In the genomic region with DNA sequence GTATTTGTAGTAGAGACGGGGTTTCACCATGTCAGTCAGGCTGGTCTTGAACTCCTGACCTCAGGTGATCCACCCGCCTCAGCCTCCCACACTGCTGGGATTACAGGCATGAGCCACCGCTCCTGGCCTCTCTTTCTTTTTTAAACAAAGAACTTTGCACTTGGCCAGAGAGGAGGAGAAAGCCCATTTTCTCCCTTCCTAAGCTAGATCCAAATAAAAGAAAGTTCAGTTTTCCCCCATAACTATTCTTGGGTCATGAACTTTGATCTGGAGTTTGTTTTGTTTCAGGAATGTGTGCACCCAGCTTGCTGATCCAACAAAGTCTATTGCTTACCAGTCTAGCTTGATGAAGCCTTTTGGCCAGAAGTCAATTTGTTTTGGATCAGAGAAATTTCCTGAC, we compare ENCODE assay signal across 21 cellular contexts. TPM values are rescaled to one million over a fixed set of nuclear protein-coding genes. Genes with fewer than 3 reads are reported as not detected.
A peak's percentile ranks its signal among the peaks of the same experiment; 100 is the strongest.
DNase-seq lines count a peak whose midpoint lies in the region; ATAC-seq, FAIRE-seq and TF ChIP-seq lines count a peak whose summit lies in the region.
"Had no signal": no experiment of that assay in that cellular context is flagged by ENCODE, and none has a peak within 500 bp of the region (broad histone marks: within the 10 kb centered on the region; RNA-seq: fewer than 3 reads in every experiment).

No MANE protein-coding gene starts in this region.

- no peak overlapping the region for H3K4me3 ChIP-seq in liver (ENCODE audit: low read depth in 1 of 3, low read length in 3 of 3)
- H3K4me3 ChIP-seq in trophoblast cell (ENCODE audit: low read depth, low read length) = no peak overlapping the region
- no peak overlapping the region for H3K4me3 ChIP-seq in dorsolateral prefrontal cortex
- H3K4me3 ChIP-seq: BLaER1 had no signal

- no peak overlapping the region for H2AK5ac ChIP-seq in trophoblast cell (ENCODE audit: low read length)

- no peak for TF ChIP-seq CTCF in liver (IDR thresholded peaks at IDR 0.05; ENCODE audit: low read depth, low read length, missing input control)
- no peak for TF ChIP-seq CTCF in dorsolateral prefrontal cortex (IDR thresholded peaks at IDR 0.05 in 54 of 56, conservative IDR thresholded peaks at IDR 0.05 in 2 of 56; ENCODE audit: low read depth in 1 of 56, partially characterized antibody in 56 of 56)

- peak overlapping the region; percentile 23 for H4K91ac ChIP-seq in trophoblast cell (ENCODE audit: low read depth, low read length)

- peaks cover 6% of the 10 kb centered on the region for H3K9me3 Mint-ChIP-seq in activated naive CD4-positive, alpha-beta T cell treated with anti-CD3 and anti-CD28 coated beads, Interleukin-2, amount 50 U/mL, for 24 hours

- H3K9me3 ChIP-seq in liver (ENCODE audit: control insufficient read depth in 4 of 4, low read length in 3 of 4) = no peaks in the 10 kb centered on the region
- H3K9me3 ChIP-seq in trophoblast cell (ENCODE audit: insufficient read depth, low read depth, low read length) = no peaks in the 10 kb centered on the region

- FAIRE-seq in HTR-8/SVneo (lab: Jason Lieb, UNC) = peak; percentile 28
- FAIRE-seq: G401.6, GM12891, GM18507, H1 had no signal

- peak overlapping the region; percentile 23 for H3K27ac Mint-ChIP-seq in activated naive CD4-positive, alpha-beta T cell treated with anti-CD3 and anti-CD28 coated beads, Interleukin-2, amount 50 U/mL, for 24 hours

- ATAC-seq in GM18519 (IDR thresholded peaks at IDR 0.05; ENCODE audit: low FRiP score, unreplicated experiment) = no peak
- ATAC-seq: CD8-positive, alpha-beta T cell had no signal

- no peak overlapping the region for H3K23ac ChIP-seq in trophoblast cell (ENCODE audit: low read length)

- no peak overlapping the region for H4K12ac ChIP-seq in trophoblast cell (ENCODE audit: low read depth, low read length)

- no peaks in the 10 kb centered on the region for H3K27me3 Mint-ChIP-seq in activated naive CD4-positive, alpha-beta T cell treated with anti-CD3 and anti-CD28 coated beads, Interleukin-2, amount 50 U/mL, for 24 hours

- no peaks in the 10 kb centered on the region for H3K79me2 ChIP-seq in trophoblast cell (ENCODE audit: control insufficient read depth, insufficient read depth, low read length, poor library complexity)

- H3K36me3 Mint-ChIP-seq in activated naive CD4-positive, alpha-beta T cell treated with anti-CD3 and anti-CD28 coated beads, Interleukin-2, amount 50 U/mL, for 24 hours = peaks cover 43% of the 10 kb centered on the region

- no peak for DNase-seq in activated naive CD4-positive, alpha-beta T cell treated with anti-CD3 and anti-CD28 coated beads, Interleukin-2, amount 50 U/mL, for 16 hours
- DNase-seq in HTR-8/SVneo (ENCODE audit: insufficient read length, low spot score) = no peak
- DNase-seq in trophoblast cell = no peak
- DNase-seq in dorsolateral prefrontal cortex = no peak
- no peak for DNase-seq in EL
- DNase-seq: 8988T; CD8-positive, alpha-beta T cell; DMS 273 treated with DMSO at 0.1 percent for 48 hours; DMS53; DND-41; H9 had no signal

- intact Hi-C loops in dorsolateral prefrontal cortex (cut with DNase I) = no loop called here

- no peak overlapping the region for H4K8ac ChIP-seq in trophoblast cell (ENCODE audit: low read depth, low read length)

- peaks cover 9% of the 10 kb centered on the region for H3K4me1 Mint-ChIP-seq in activated naive CD4-positive, alpha-beta T cell treated with anti-CD3 and anti-CD28 coated beads, Interleukin-2, amount 50 U/mL, for 24 hours

- no peak overlapping the region for H2AFZ ChIP-seq in trophoblast cell (ENCODE audit: insufficient read depth, low read length, poor library complexity)

- H3K27me3 ChIP-seq in liver (ENCODE audit: control insufficient read depth in 4 of 4, insufficient read depth in 4 of 4, low read length in 3 of 4) = no peaks in the 10 kb centered on the region
- no peaks in the 10 kb centered on the region for H3K27me3 ChIP-seq in trophoblast cell (ENCODE audit: insufficient read depth, low read length)
- H3K27me3 ChIP-seq in dorsolateral prefrontal cortex = no peaks in the 10 kb centered on the region
- H3K27me3 ChIP-seq: BLaER1 had no signal

- WGBS in liver = 28% methylated on average over 3 of the region's 3 CpGs
- no CpG with 5 or more reads among the region's 3 CpGs for WGBS in trophoblast cell (ENCODE audit: extremely low coverage, insufficient coverage, insufficient read length)

- no peak overlapping the region for H3K4me2 ChIP-seq in trophoblast cell (ENCODE audit: low read length)
- H3K4me2 ChIP-seq: BLaER1 had no signal

- H3K9ac ChIP-seq in liver (ENCODE audit: low read depth in 1 of 2, low read length in 2 of 2) (no peak overlapping the region), trophoblast cell (ENCODE audit: low read length) (no peak overlapping the region)
- H3K9ac ChIP-seq: BLaER1 had no signal

- no peak overlapping the region for H3K18ac ChIP-seq in trophoblast cell (ENCODE audit: low read length)

- no peak overlapping the region for H3K14ac ChIP-seq in trophoblast cell (ENCODE audit: low read length)

- H3K36me3 ChIP-seq in liver (ENCODE audit: control insufficient read depth in 4 of 4, insufficient read depth in 3 of 4, low read depth in 1 of 4, low read length in 3 of 4) (peaks cover 1 to 12% (median 9%) of the 10 kb centered on the region in 4 donors), trophoblast cell (ENCODE audit: control insufficient read depth in 1 of 2, insufficient read depth in 2 of 2, low read length in 2 of 2) (peaks cover 5 to 10% of the 10 kb centered on the region in 2 experiments)

- no peak overlapping the region for H3K4me3 Mint-ChIP-seq in activated naive CD4-positive, alpha-beta T cell treated with anti-CD3 and anti-CD28 coated beads, Interleukin-2, amount 50 U/mL, for 24 hours
- H3K4me3 Mint-ChIP-seq: CD8-positive, alpha-beta T cell; H9 had no signal

- H2BK5ac ChIP-seq in trophoblast cell (ENCODE audit: low read depth, low read length, poor library complexity) = no peak overlapping the region

- H3K4ac ChIP-seq in trophoblast cell (ENCODE audit: low read depth, low read length) = no peak overlapping the region

- H2BK12ac ChIP-seq in trophoblast cell (ENCODE audit: low read length) = no peak overlapping the region

- peak in 1 of 2 donors; percentile 17 for TF ChIP-seq RAD21 in liver (IDR thresholded peaks at IDR 0.05)

- H3K27ac ChIP-seq in liver (ENCODE audit: low read depth in 1 of 2, low read length in 2 of 2) (no peak overlapping the region), trophoblast cell (ENCODE audit: low read depth, low read length) (no peak overlapping the region), dorsolateral prefrontal cortex (peak overlapping the region in 6 of 59 donors; percentile 3 to 64 (median 10))
- H3K27ac ChIP-seq: BLaER1 had no signal

- H3K79me1 ChIP-seq in trophoblast cell (ENCODE audit: low read length) = peaks cover 25% of the 10 kb centered on the region

- H2BK120ac ChIP-seq in trophoblast cell (ENCODE audit: insufficient read depth, low read length, poor library complexity) = no peak overlapping the region

- H3K4me1 ChIP-seq in liver (ENCODE audit: control insufficient read depth in 4 of 4, insufficient read depth in 4 of 4, low read length in 3 of 4) (peaks cover 0 to 8% (median 6%) of the 10 kb centered on the region in 4 donors), trophoblast cell (ENCODE audit: control insufficient read depth in 1 of 2, insufficient read depth in 2 of 2, low read length in 2 of 2) (peaks cover 9 to 21% of the 10 kb centered on the region in 2 experiments)
- H3K4me1 ChIP-seq: BLaER1 had no signal

TF ChIP-seq in liver, 16 proteins besides CTCF, POLR2A, EP300 and RAD21 (continues in another document):
- TF ChIP-seq HNF4G (IDR thresholded peaks at IDR 0.05) (peak; percentile 47), YY1 (IDR thresholded peaks at IDR 0.05) (peak; percentile 38), GABPA (IDR thresholded peaks at IDR 0.05 in 1 of 2, conservative IDR thresholded peaks at IDR 0.05 in 1 of 2) (peak in 1 of 2 donors; percentile 11), NR2F2 (IDR thresholded peaks at IDR 0.05) (peak; percentile 82), HNF4A (conservative IDR thresholded peaks at IDR 0.05) (peak; percentile 87 to 89), EGR1 (IDR thresholded peaks at IDR 0.05; ENCODE audit: low read depth in 2 of 2) (no peak)
- TF ChIP-seq, protein P1, sequence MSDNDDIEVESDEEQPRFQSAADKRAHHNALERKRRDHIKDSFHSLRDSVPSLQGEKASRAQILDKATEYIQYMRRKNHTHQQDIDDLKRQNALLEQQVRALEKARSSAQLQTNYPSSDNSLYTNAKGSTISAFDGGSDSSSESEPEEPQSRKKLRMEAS (IDR thresholded peaks at IDR 0.05) = no peak
- TF ChIP-seq, protein P2, sequence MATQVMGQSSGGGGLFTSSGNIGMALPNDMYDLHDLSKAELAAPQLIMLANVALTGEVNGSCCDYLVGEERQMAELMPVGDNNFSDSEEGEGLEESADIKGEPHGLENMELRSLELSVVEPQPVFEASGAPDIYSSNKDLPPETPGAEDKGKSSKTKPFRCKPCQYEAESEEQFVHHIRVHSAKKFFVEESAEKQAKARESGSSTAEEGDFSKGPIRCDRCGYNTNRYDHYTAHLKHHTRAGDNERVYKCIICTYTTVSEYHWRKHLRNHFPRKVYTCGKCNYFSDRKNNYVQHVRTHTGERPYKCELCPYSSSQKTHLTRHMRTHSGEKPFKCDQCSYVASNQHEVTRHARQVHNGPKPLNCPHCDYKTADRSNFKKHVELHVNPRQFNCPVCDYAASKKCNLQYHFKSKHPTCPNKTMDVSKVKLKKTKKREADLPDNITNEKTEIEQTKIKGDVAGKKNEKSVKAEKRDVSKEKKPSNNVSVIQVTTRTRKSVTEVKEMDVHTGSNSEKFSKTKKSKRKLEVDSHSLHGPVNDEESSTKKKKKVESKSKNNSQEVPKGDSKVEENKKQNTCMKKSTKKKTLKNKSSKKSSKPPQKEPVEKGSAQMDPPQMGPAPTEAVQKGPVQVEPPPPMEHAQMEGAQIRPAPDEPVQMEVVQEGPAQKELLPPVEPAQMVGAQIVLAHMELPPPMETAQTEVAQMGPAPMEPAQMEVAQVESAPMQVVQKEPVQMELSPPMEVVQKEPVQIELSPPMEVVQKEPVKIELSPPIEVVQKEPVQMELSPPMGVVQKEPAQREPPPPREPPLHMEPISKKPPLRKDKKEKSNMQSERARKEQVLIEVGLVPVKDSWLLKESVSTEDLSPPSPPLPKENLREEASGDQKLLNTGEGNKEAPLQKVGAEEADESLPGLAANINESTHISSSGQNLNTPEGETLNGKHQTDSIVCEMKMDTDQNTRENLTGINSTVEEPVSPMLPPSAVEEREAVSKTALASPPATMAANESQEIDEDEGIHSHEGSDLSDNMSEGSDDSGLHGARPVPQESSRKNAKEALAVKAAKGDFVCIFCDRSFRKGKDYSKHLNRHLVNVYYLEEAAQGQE (IDR thresholded peaks at IDR 0.05) = peak; percentile 38

RNA-seq across cellular contexts. Expression of gene KCNS1, which starts 23.4 kb away (rescaled TPM):
- under 1 TPM in 1 of 2 donors, not detected in 1; 0.09 TPM for total RNA-seq in liver
- under 1 TPM in 1 of 2 donors, not detected in 1; 0.02 TPM for polyA plus RNA-seq in liver
- polyA plus RNA-seq in trophoblast cell (2013) = 6.1 and 6.8 TPM in 2 replicates
- total RNA-seq in dorsolateral prefrontal cortex = 100 to 1,000 TPM in 6 of 120 experiments, 10 to 100 TPM in 114; 14.6 to 125 (median 65.5) TPM
- total RNA-seq: A673; CD8-positive, alpha-beta T cell had no signal

RNA-seq across cellular contexts. Expression of gene WFDC5, which starts 37.4 kb away (rescaled TPM):
- total RNA-seq in liver (not detected), dorsolateral prefrontal cortex (not detected)
- not detected for polyA plus RNA-seq in liver
- not detected in 2 replicates for polyA plus RNA-seq in trophoblast cell (2013)
- total RNA-seq: A673; CD8-positive, alpha-beta T cell; H1; H9 had no signal
- polyA plus RNA-seq: AG04450, H1 had no signal

RNA-seq across cellular contexts. Expression of gene WFDC12, which starts 46.7 kb away (rescaled TPM):
- total RNA-seq in liver = not detected
- polyA plus RNA-seq in liver = not detected
- polyA plus RNA-seq in trophoblast cell (2013) = not detected in 2 replicates
- total RNA-seq in dorsolateral prefrontal cortex = not detected
- total RNA-seq: A673; CD8-positive, alpha-beta T cell; H1; H9 had no signal
- polyA plus RNA-seq: AG04450, H1 had no signal

Comparison
In these comparisons a context has a peak if more than half of its experiments do, and no peak if none do; other contexts are left out.
1. RNA of gene KCNS1, which starts 23.4 kb away (total RNA-seq): 14.6 to 125 TPM in dorsolateral prefrontal cortex; 0.09 TPM in liver; every median in the first group is over 10 times any median in the second.